11 cellular contexts compared by ENCODE assay signal in the genomic region with DNA sequence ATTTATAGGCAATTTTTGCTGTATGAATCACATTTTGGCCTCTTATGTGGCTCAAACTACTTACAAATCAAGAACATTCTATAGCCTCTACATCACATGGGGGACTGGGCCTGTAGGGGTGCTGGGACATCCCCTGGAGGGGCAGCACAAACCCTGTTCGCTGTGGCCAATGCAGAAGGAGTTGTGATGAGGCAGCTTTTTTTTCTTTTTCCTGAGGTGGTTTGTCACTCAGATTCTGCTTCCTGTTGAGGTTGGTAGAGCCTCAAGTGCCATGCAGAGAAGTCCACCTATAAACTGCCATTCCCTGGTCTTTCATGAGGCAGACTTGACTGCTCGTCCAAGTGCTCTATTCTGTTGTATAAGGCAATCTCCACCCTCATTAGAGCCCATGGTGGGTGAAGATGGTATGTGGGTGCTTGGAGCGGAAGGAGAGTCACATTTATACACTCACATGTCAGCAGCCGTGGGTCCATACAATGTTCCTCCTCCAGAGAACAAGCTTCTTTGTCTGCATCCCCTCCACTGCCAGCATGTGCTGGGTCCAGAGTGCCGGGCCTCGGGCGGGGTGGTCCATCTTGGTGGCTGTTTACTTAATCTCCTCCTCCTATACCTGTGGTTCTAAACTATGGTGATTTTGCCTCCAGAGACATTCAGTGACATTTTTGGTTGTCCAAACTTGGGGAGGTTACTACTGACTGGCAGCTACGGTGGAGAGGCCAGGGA.
DNase-seq lines count a peak whose midpoint lies in the region; ATAC-seq and TF ChIP-seq lines count a peak whose summit lies in the region.
"Had no signal": no experiment of that assay in that cellular context is flagged by ENCODE, and none has a peak within 500 bp of the region (broad histone marks: within the 10 kb centered on the region; RNA-seq: fewer than 3 reads in every experiment).

No MANE protein-coding gene starts in this region.

- TF ChIP-seq EP300 in esophagus muscularis mucosa (IDR thresholded peaks at IDR 0.05) = no peak

- peaks cover 40% of the 10 kb centered on the region for H3K27me3 Mint-ChIP-seq in activated naive CD4-positive, alpha-beta T cell treated with anti-CD3 and anti-CD28 coated beads for 36 hours (ENCODE audit: low read depth)
- peaks cover 43% of the 10 kb centered on the region for H3K27me3 Mint-ChIP-seq in activated CD8-positive, alpha-beta memory T cell treated with anti-CD3 and anti-CD28 coated beads, Interleukin-2, amount 10 ng/mL, durations not matched to agents 7 days and 5 days

- no peaks in the 10 kb centered on the region for H3K9me3 ChIP-seq in esophagus muscularis mucosa
- H3K9me3 ChIP-seq: SJSA1, uterus had no signal

- CTCF ChIA-PET in activated naive CD4-positive, alpha-beta T cell treated with anti-CD3 and anti-CD28 coated beads for 36 hours (lab: Charles Lee) = interaction anchor here (0.7 to 3.5 kb wide), 12 partner anchors 9 to 204 kb away, joined by 3 to 20 read pairs (median 4); no protein-coding TSS in a partner anchor
- CTCF ChIA-PET in activated CD8-positive, alpha-beta memory T cell treated with anti-CD3 and anti-CD28 coated beads, Interleukin-2, amount 10 ng/mL, durations not matched to agents 7 days and 5 days (lab: Charles Lee) = interaction anchor here (0.7 to 4.9 kb wide), 13 partner anchors 9 to 268 kb away, joined by 3 to 35 read pairs (median 4); partner anchors contain the start of gene BCL2L11

- peaks cover 0 to 12% (median 0%) of the 10 kb centered on the region in 4 donors for H3K27me3 ChIP-seq in esophagus muscularis mucosa
- H3K27me3 ChIP-seq: uterus had no signal

- peak; percentile 79 for ATAC-seq in activated CD8-positive, alpha-beta memory T cell treated with anti-CD3 and anti-CD28 coated beads, Interleukin-2, amount 10 ng/mL, durations not matched to agents 7 days and 5 days

- no peak overlapping the region for H3K27ac Mint-ChIP-seq in activated naive CD4-positive, alpha-beta T cell treated with anti-CD3 and anti-CD28 coated beads for 36 hours
- H3K27ac Mint-ChIP-seq in activated CD8-positive, alpha-beta memory T cell treated with anti-CD3 and anti-CD28 coated beads, Interleukin-2, amount 10 ng/mL, durations not matched to agents 7 days and 5 days = peak overlapping the region; percentile 82
- H3K27ac Mint-ChIP-seq: nephron had no signal

- intact Hi-C loops in activated naive CD4-positive, alpha-beta T cell treated with anti-CD3 and anti-CD28 coated beads for 36 hours (cut with micrococcal nuclease) = loop anchor here (1.0 to 5.0 kb wide), 3 partner anchors 41 to 265 kb away; partner anchors contain the start of gene BUB1
- intact Hi-C loops in esophagus muscularis mucosa (cut with DNase I) = no loop called here

- H3K36me3 ChIP-seq in esophagus muscularis mucosa = no peaks in the 10 kb centered on the region
- H3K36me3 ChIP-seq: SJSA1, uterus had no signal

- H3K4me3 Mint-ChIP-seq in activated naive CD4-positive, alpha-beta T cell treated with anti-CD3 and anti-CD28 coated beads for 36 hours = no peak overlapping the region
- H3K4me3 Mint-ChIP-seq in activated CD8-positive, alpha-beta memory T cell treated with anti-CD3 and anti-CD28 coated beads, Interleukin-2, amount 10 ng/mL, durations not matched to agents 7 days and 5 days = no peak overlapping the region
- H3K4me3 Mint-ChIP-seq: nephron had no signal

- H3K27ac ChIP-seq in esophagus muscularis mucosa (replicated peaks in 1 of 4) = no peak overlapping the region
- H3K27ac ChIP-seq: SJSA1, uterus had no signal

- 82% methylated on average over 8 of the region's 8 CpGs for WGBS in esophagus muscularis mucosa

- TF ChIP-seq POLR2A in esophagus muscularis mucosa (IDR thresholded peaks at IDR 0.05; ENCODE audit: low read depth) = no peak

- no peaks in the 10 kb centered on the region for H3K36me3 Mint-ChIP-seq in activated naive CD4-positive, alpha-beta T cell treated with anti-CD3 and anti-CD28 coated beads for 36 hours (ENCODE audit: low read depth)
- peaks cover 6% of the 10 kb centered on the region for H3K36me3 Mint-ChIP-seq in activated CD8-positive, alpha-beta memory T cell treated with anti-CD3 and anti-CD28 coated beads, Interleukin-2, amount 10 ng/mL, durations not matched to agents 7 days and 5 days

- H3K9me3 Mint-ChIP-seq in activated naive CD4-positive, alpha-beta T cell treated with anti-CD3 and anti-CD28 coated beads for 36 hours = peaks cover 3% of the 10 kb centered on the region
- H3K9me3 Mint-ChIP-seq in activated CD8-positive, alpha-beta memory T cell treated with anti-CD3 and anti-CD28 coated beads, Interleukin-2, amount 10 ng/mL, durations not matched to agents 7 days and 5 days (ENCODE audit: low read depth) = no peaks in the 10 kb centered on the region
- H3K9me3 Mint-ChIP-seq: nephron had no signal

- H3K4me3 ChIP-seq in esophagus muscularis mucosa = no peak overlapping the region
- H3K4me3 ChIP-seq: SJSA1, uterus had no signal

- H3K4me1 Mint-ChIP-seq in activated naive CD4-positive, alpha-beta T cell treated with anti-CD3 and anti-CD28 coated beads for 36 hours (ENCODE audit: low read depth) = peaks cover 33% of the 10 kb centered on the region
- H3K4me1 Mint-ChIP-seq in activated CD8-positive, alpha-beta memory T cell treated with anti-CD3 and anti-CD28 coated beads, Interleukin-2, amount 10 ng/mL, durations not matched to agents 7 days and 5 days = peaks cover 74% of the 10 kb centered on the region

- no peaks in the 10 kb centered on the region for H3K4me1 ChIP-seq in esophagus muscularis mucosa
- H3K4me1 ChIP-seq: SJSA1, uterus had no signal

- DNase-seq in activated naive CD4-positive, alpha-beta T cell treated with anti-CD3 and anti-CD28 coated beads for 36 hours = peak; percentile 36
- DNase-seq in activated naive CD4-positive, alpha-beta T cell treated with anti-CD3 and anti-CD28 coated beads, Interleukin-2, amount 50 U/mL, for 16 hours = no peak
- peak; percentile 72 for DNase-seq in activated CD8-positive, alpha-beta memory T cell treated with anti-CD3 and anti-CD28 coated beads, Interleukin-2, amount 10 ng/mL, durations not matched to agents 7 days and 5 days
- peak; percentile 26 for DNase-seq in effector CD4-positive, alpha-beta T cell
- DNase-seq in cerebellum (ENCODE audit: low spot score) (no peak), cerebellar nuclear complex (lab: John Stamatoyannopoulos, UW) (no peak), esophagus muscularis mucosa (ENCODE audit: extremely low spot score) (no peak), NCI-H1092 (lab: John Stamatoyannopoulos, UW) (no peak)
- DNase-seq: uterus had no signal

- TF ChIP-seq CTCF in esophagus muscularis mucosa (IDR thresholded peaks at IDR 0.05) = no peak

Comparison
In these comparisons a context has a peak if more than half of its experiments do, and no peak if none do; other contexts are left out.
1. DNase-seq: peak in activated naive CD4-positive, alpha-beta T cell treated with anti-CD3 and anti-CD28 coated beads for 36 hours (single experiment), activated CD8-positive, alpha-beta memory T cell treated with anti-CD3 and anti-CD28 coated beads, Interleukin-2, amount 10 ng/mL, durations not matched to agents 7 days and 5 days (single experiment) and effector CD4-positive, alpha-beta T cell (single experiment); none in activated naive CD4-positive, alpha-beta T cell treated with anti-CD3 and anti-CD28 coated beads, Interleukin-2, amount 50 U/mL, for 16 hours (single experiment), cerebellum (single experiment), cerebellar nuclear complex (0 of 2), esophagus muscularis mucosa (single experiment) and NCI-H1092 (single experiment).